13 cellular contexts compared by ENCODE assay signal in genomic region chr19:38583985-38584305, GRCh38. TPM values are rescaled to one million over a fixed set of nuclear protein-coding genes. Genes with fewer than 3 reads are reported as not detected.
DNase-seq lines count a peak whose midpoint lies in the region; ATAC-seq and TF ChIP-seq lines count a peak whose summit lies in the region.
"Had no signal": no experiment of that assay in that cellular context is flagged by ENCODE, and none has a peak within 500 bp of the region (broad histone marks: within the 10 kb centered on the region; RNA-seq: fewer than 3 reads in every experiment).

No MANE protein-coding gene starts in this region.

- H3K27me3 ChIP-seq in osteoblast (ENCODE audit: insufficient read depth, low read length): no peaks in the 10 kb centered on the region

- no peaks in the 10 kb centered on the region for H4K20me1 ChIP-seq in osteoblast (ENCODE audit: insufficient read depth, low read length)

- no peaks in the 10 kb centered on the region for H3K9me3 Mint-ChIP-seq in activated naive CD8-positive, alpha-beta T cell treated with anti-CD3 and anti-CD28 coated beads, Interleukin-2, amount 10 ng/mL, durations not matched to agents 7 days and 5 days
- no peaks in the 10 kb centered on the region for H3K9me3 Mint-ChIP-seq in activated naive CD8-positive, alpha-beta T cell treated with anti-CD3 and anti-CD28 coated beads, Interleukin-2, amount 50 U/mL, for 24 hours
- H3K9me3 Mint-ChIP-seq in IgD-negative memory B cell: no peaks in the 10 kb centered on the region
- H3K9me3 Mint-ChIP-seq in activated T-helper 17 cell treated with anti-CD3 and anti-CD28 coated beads, Interleukin-2, amount 50 U/mL, for 72 hours: no peaks in the 10 kb centered on the region
- H3K9me3 Mint-ChIP-seq in stimulated activated memory B cell treated with anti-CD40 and anti-IgM and Interleukin-4, amounts not matched to agents 10 μg/mL and 1 μg/mL and 100 μg/mL, for 72 hours: no peaks in the 10 kb centered on the region

- no peak overlapping the region for H3K27ac ChIP-seq in osteoblast (ENCODE audit: low read depth, low read length)

- no peaks in the 10 kb centered on the region for H3K4me1 ChIP-seq in osteoblast (ENCODE audit: insufficient read depth, low read length)

- H3K9me3 ChIP-seq in osteoblast (ENCODE audit: low read depth, low read length): no peaks in the 10 kb centered on the region

- ATAC-seq in activated naive CD8-positive, alpha-beta T cell treated with anti-CD3 and anti-CD28 coated beads, Interleukin-2, amount 10 ng/mL, durations not matched to agents 7 days and 5 days (ENCODE audit: low read depth): no peak
- no peak for ATAC-seq in activated naive CD8-positive, alpha-beta T cell treated with anti-CD3 and anti-CD28 coated beads, Interleukin-2, amount 50 U/mL, for 24 hours
- ATAC-seq in activated T-helper 17 cell treated with anti-CD3 and anti-CD28 coated beads, Interleukin-2, amount 50 U/mL, for 72 hours (replicated peaks): no peak
- no peak for ATAC-seq in stimulated activated memory B cell treated with anti-CD40 and anti-IgM and Interleukin-4, amounts not matched to agents 10 μg/mL and 1 μg/mL and 100 μg/mL, for 72 hours
- ATAC-seq: SK-N-SH treated with all-trans-retinoic acid at 6 μM for 48 hours had no signal

- H3K4me3 ChIP-seq in osteoblast (ENCODE audit: insufficient read depth, low read length): no peak overlapping the region

- no peaks in the 10 kb centered on the region for H3K27me3 Mint-ChIP-seq in activated naive CD8-positive, alpha-beta T cell treated with anti-CD3 and anti-CD28 coated beads, Interleukin-2, amount 10 ng/mL, durations not matched to agents 7 days and 5 days
- no peaks in the 10 kb centered on the region for H3K27me3 Mint-ChIP-seq in activated naive CD8-positive, alpha-beta T cell treated with anti-CD3 and anti-CD28 coated beads, Interleukin-2, amount 50 U/mL, for 24 hours
- no peaks in the 10 kb centered on the region for H3K27me3 Mint-ChIP-seq in IgD-negative memory B cell
- H3K27me3 Mint-ChIP-seq in activated T-helper 17 cell treated with anti-CD3 and anti-CD28 coated beads, Interleukin-2, amount 50 U/mL, for 72 hours: no peaks in the 10 kb centered on the region
- no peaks in the 10 kb centered on the region for H3K27me3 Mint-ChIP-seq in stimulated activated memory B cell treated with anti-CD40 and anti-IgM and Interleukin-4, amounts not matched to agents 10 μg/mL and 1 μg/mL and 100 μg/mL, for 72 hours

- peaks cover 12% of the 10 kb centered on the region for H3K4me1 Mint-ChIP-seq in activated naive CD8-positive, alpha-beta T cell treated with anti-CD3 and anti-CD28 coated beads, Interleukin-2, amount 10 ng/mL, durations not matched to agents 7 days and 5 days
- peaks cover 4% of the 10 kb centered on the region for H3K4me1 Mint-ChIP-seq in activated naive CD8-positive, alpha-beta T cell treated with anti-CD3 and anti-CD28 coated beads, Interleukin-2, amount 50 U/mL, for 24 hours
- peaks cover 6 to 11% (median 10%) of the 10 kb centered on the region in 3 donors for H3K4me1 Mint-ChIP-seq in IgD-negative memory B cell
- H3K4me1 Mint-ChIP-seq in activated T-helper 17 cell treated with anti-CD3 and anti-CD28 coated beads, Interleukin-2, amount 50 U/mL, for 72 hours: peaks cover 8% of the 10 kb centered on the region
- peaks cover 37% of the 10 kb centered on the region for H3K4me1 Mint-ChIP-seq in stimulated activated memory B cell treated with anti-CD40 and anti-IgM and Interleukin-4, amounts not matched to agents 10 μg/mL and 1 μg/mL and 100 μg/mL, for 72 hours

- H3K4me2 ChIP-seq in osteoblast (ENCODE audit: insufficient read depth, low read length): no peak overlapping the region

- no peak for TF ChIP-seq CTCF in osteoblast (IDR thresholded peaks at IDR 0.05; ENCODE audit: extremely low read depth, low read depth, low read length)

- H3K4me3 Mint-ChIP-seq in activated naive CD8-positive, alpha-beta T cell treated with anti-CD3 and anti-CD28 coated beads, Interleukin-2, amount 10 ng/mL, durations not matched to agents 7 days and 5 days: peak overlapping the region; percentile 63
- H3K4me3 Mint-ChIP-seq in activated naive CD8-positive, alpha-beta T cell treated with anti-CD3 and anti-CD28 coated beads, Interleukin-2, amount 50 U/mL, for 24 hours: no peak overlapping the region
- H3K4me3 Mint-ChIP-seq in IgD-negative memory B cell: peak overlapping the region in 1 of 4 donors; percentile 38
- no peak overlapping the region for H3K4me3 Mint-ChIP-seq in activated T-helper 17 cell treated with anti-CD3 and anti-CD28 coated beads, Interleukin-2, amount 50 U/mL, for 72 hours
- H3K4me3 Mint-ChIP-seq in stimulated activated memory B cell treated with anti-CD40 and anti-IgM and Interleukin-4, amounts not matched to agents 10 μg/mL and 1 μg/mL and 100 μg/mL, for 72 hours: no peak overlapping the region

- peaks cover 7% of the 10 kb centered on the region for H3K36me3 Mint-ChIP-seq in activated naive CD8-positive, alpha-beta T cell treated with anti-CD3 and anti-CD28 coated beads, Interleukin-2, amount 10 ng/mL, durations not matched to agents 7 days and 5 days
- peaks cover 9% of the 10 kb centered on the region for H3K36me3 Mint-ChIP-seq in activated naive CD8-positive, alpha-beta T cell treated with anti-CD3 and anti-CD28 coated beads, Interleukin-2, amount 50 U/mL, for 24 hours (ENCODE audit: low read depth)
- H3K36me3 Mint-ChIP-seq in IgD-negative memory B cell: peaks cover 4% of the 10 kb centered on the region
- H3K36me3 Mint-ChIP-seq in activated T-helper 17 cell treated with anti-CD3 and anti-CD28 coated beads, Interleukin-2, amount 50 U/mL, for 72 hours (ENCODE audit: low read depth): peaks cover 37% of the 10 kb centered on the region
- H3K36me3 Mint-ChIP-seq in stimulated activated memory B cell treated with anti-CD40 and anti-IgM and Interleukin-4, amounts not matched to agents 10 μg/mL and 1 μg/mL and 100 μg/mL, for 72 hours: peaks cover 11% of the 10 kb centered on the region

- peak overlapping the region; percentile 64 for H3K27ac Mint-ChIP-seq in activated naive CD8-positive, alpha-beta T cell treated with anti-CD3 and anti-CD28 coated beads, Interleukin-2, amount 10 ng/mL, durations not matched to agents 7 days and 5 days
- H3K27ac Mint-ChIP-seq in activated naive CD8-positive, alpha-beta T cell treated with anti-CD3 and anti-CD28 coated beads, Interleukin-2, amount 50 U/mL, for 24 hours: no peak overlapping the region
- H3K27ac Mint-ChIP-seq in IgD-negative memory B cell: peak overlapping the region in 2 of 3 donors; percentile 53 to 89
- peak overlapping the region; percentile 2 for H3K27ac Mint-ChIP-seq in activated T-helper 17 cell treated with anti-CD3 and anti-CD28 coated beads, Interleukin-2, amount 50 U/mL, for 72 hours
- H3K27ac Mint-ChIP-seq in stimulated activated memory B cell treated with anti-CD40 and anti-IgM and Interleukin-4, amounts not matched to agents 10 μg/mL and 1 μg/mL and 100 μg/mL, for 72 hours: peak overlapping the region; percentile 70

- DNase-seq in activated naive CD8-positive, alpha-beta T cell treated with anti-CD3 and anti-CD28 coated beads, Interleukin-2, amount 10 ng/mL, durations not matched to agents 7 days and 5 days: no peak
- DNase-seq in activated naive CD8-positive, alpha-beta T cell treated with anti-CD3 and anti-CD28 coated beads, Interleukin-2, amount 50 U/mL, for 24 hours: no peak
- no peak for DNase-seq in NCI-H2029 treated with DMSO at 0.1 percent for 48 hours (lab: John Stamatoyannopoulos, UW)
- no peak for DNase-seq in osteoblast (ENCODE audit: insufficient read length, low spot score, missing footprints)
- no peak for DNase-seq in stimulated activated CD4-positive, alpha-beta T cell treated with anti-CD3 and anti-CD28 coated beads, Interleukin-4, amount 100 ng/mL, for 24 hours
- DNase-seq: KBM-7, NCI-H1092 treated with DMSO at 0.1 percent for 48 hours, NCI-H1694, SHP77 had no signal

- H2AFZ ChIP-seq in osteoblast (ENCODE audit: low read length): no peak overlapping the region

- POLR2A ChIA-PET in activated naive CD8-positive, alpha-beta T cell treated with anti-CD3 and anti-CD28 coated beads, Interleukin-2, amount 10 ng/mL, durations not matched to agents 7 days and 5 days (lab: Charles Lee): interaction anchor here (1.0 kb wide), 1 partner anchor 34 kb away, joined by 6 read pairs; the partner anchor contains the start of genes EIF3K and MAP4K1

- no peaks in the 10 kb centered on the region for H3K79me2 ChIP-seq in osteoblast (ENCODE audit: insufficient read depth, low read length)

- no peaks in the 10 kb centered on the region for H3K36me3 ChIP-seq in osteoblast (ENCODE audit: insufficient read depth, low read length)

RNA-seq across cellular contexts. Expression of gene MAP4K1, which starts 33.8 kb away (rescaled TPM):
- total RNA-seq in activated naive CD8-positive, alpha-beta T cell treated with anti-CD3 and anti-CD28 coated beads, Interleukin-2, amount 10 ng/mL, durations not matched to agents 7 days and 5 days: 100 to 1,000 TPM; 299 to 313 TPM
- polyA plus RNA-seq in IgD-negative memory B cell: 250 TPM
- 100 to 1,000 TPM; 310 to 354 TPM for total RNA-seq in activated T-helper 17 cell treated with anti-CD3 and anti-CD28 coated beads, Interleukin-2, amount 50 U/mL, for 72 hours
- under 0.01 and 0.72 TPM in 2 replicates for total RNA-seq in osteoblast

RNA-seq across cellular contexts. Expression of gene EIF3K, which starts 35.0 kb away (rescaled TPM):
- total RNA-seq in activated naive CD8-positive, alpha-beta T cell treated with anti-CD3 and anti-CD28 coated beads, Interleukin-2, amount 10 ng/mL, durations not matched to agents 7 days and 5 days: 100 to 1,000 TPM; 307 to 308 TPM
- polyA plus RNA-seq in IgD-negative memory B cell: 371 TPM
- total RNA-seq in activated T-helper 17 cell treated with anti-CD3 and anti-CD28 coated beads, Interleukin-2, amount 50 U/mL, for 72 hours: 100 to 1,000 TPM; 172 to 301 TPM
- 210 and 317 TPM in 2 replicates for total RNA-seq in osteoblast

Comparison
In these comparisons a context has a peak if more than half of its experiments do, and no peak if none do; other contexts are left out.
1. RNA of gene MAP4K1, which starts 33.8 kb away (total RNA-seq): 310 to 354 TPM in activated T-helper 17 cell treated with anti-CD3 and anti-CD28 coated beads, Interleukin-2, amount 50 U/mL, for 72 hours and 299 to 313 TPM in activated naive CD8-positive, alpha-beta T cell treated with anti-CD3 and anti-CD28 coated beads, Interleukin-2, amount 10 ng/mL, durations not matched to agents 7 days and 5 days; under 0.01 to 0.72 TPM in osteoblast; every median in the first group is over 100 times any median in the second.